ENCODE assay signal across 17 cellular contexts in the genomic region with DNA sequence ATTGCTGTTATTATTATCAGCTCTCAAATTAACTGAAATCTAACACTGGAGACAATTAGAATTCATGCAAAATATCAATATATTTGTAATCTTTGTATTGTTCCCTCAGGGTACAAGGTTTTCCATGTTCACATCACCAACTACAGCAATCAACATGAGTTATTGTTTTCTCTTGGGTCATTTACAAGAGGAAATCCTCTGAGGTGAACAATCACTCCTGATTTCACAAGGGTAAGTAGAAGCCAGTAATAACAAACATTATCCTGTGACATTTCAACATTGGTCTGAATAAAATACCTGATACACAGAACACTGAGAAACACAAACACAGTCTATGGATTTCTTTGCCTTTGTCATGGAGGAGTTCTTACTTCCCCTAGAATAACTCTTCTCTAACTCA.
A peak's percentile ranks its signal among the peaks of the same experiment; 100 is the strongest.
DNase-seq lines count a peak whose midpoint lies in the region; ATAC-seq and TF ChIP-seq lines count a peak whose summit lies in the region.
"Had no signal": no experiment of that assay in that cellular context is flagged by ENCODE, and none has a peak within 500 bp of the region (broad histone marks: within the 10 kb centered on the region; RNA-seq: fewer than 3 reads in every experiment).

No MANE protein-coding gene starts in this region.

- intact Hi-C loops in right cardiac atrium (cut with DNase I): no loop called here
- intact Hi-C loops in Right ventricle myocardium superior (cut with DNase I): no loop called here
- intact Hi-C loops in mammary epithelial cell (cut with micrococcal nuclease): no loop called here
- intact Hi-C loops in aorta (cut with DNase I): no loop called here

- H3K9me3 ChIP-seq in right cardiac atrium (ENCODE audit: control insufficient read depth, low read length) (no peaks in the 10 kb centered on the region), mammary epithelial cell (replicated peaks; ENCODE audit: insufficient read depth, low read length) (no peaks in the 10 kb centered on the region), gastroesophageal sphincter (no peaks in the 10 kb centered on the region), aorta (ENCODE audit: control insufficient read depth, low read length) (no peaks in the 10 kb centered on the region)
- H3K9me3 ChIP-seq: lower lobe of right lung had no signal

- H3K9ac ChIP-seq in mammary epithelial cell (ENCODE audit: insufficient read depth, low read length): no peak overlapping the region

- H3K27me3 ChIP-seq in right cardiac atrium (ENCODE audit: control insufficient read depth, insufficient read depth) (no peaks in the 10 kb centered on the region), mammary epithelial cell (ENCODE audit: insufficient read depth, low read length) (peaks cover 1% of the 10 kb centered on the region), gastroesophageal sphincter (no peaks in the 10 kb centered on the region), aorta (ENCODE audit: control insufficient read depth in 1 of 2, insufficient read depth in 2 of 2, low read length in 1 of 2) (no peaks in the 10 kb centered on the region)

- DNase-seq in right cardiac atrium (no peak), Right ventricle myocardium superior (no peak), mammary epithelial cell (peak; percentile 72), aorta (no peak), AML-193 (lab: John Stamatoyannopoulos, UW) (no peak)
- DNase-seq: activated CD8-positive, alpha-beta memory T cell treated with anti-CD3 and anti-CD28 coated beads, Interleukin-2, amount 50 U/mL, for 4 hours; activated naive CD4-positive, alpha-beta T cell; Calu3; lower lobe of right lung; NCI-H1092 treated with DMSO at 0.1 percent for 48 hours; retina had no signal

- TF ChIP-seq CTCF in mammary epithelial cell (conservative IDR thresholded peaks at IDR 0.05 in 1 of 2, IDR thresholded peaks at IDR 0.05 in 1 of 2; ENCODE audit: extremely low read depth in 1 of 2, insufficient read depth in 1 of 2, low read depth in 1 of 2, low read length in 2 of 2) (no peak), gastroesophageal sphincter (IDR thresholded peaks at IDR 0.05) (no peak)

- CTCF ChIA-PET in mammary epithelial cell (lab: Charles Lee; ENCODE audit: low non-redundant PET): no interaction called here

- H3K4me2 ChIP-seq in mammary epithelial cell (ENCODE audit: insufficient read depth, low read depth, low read length): no peak overlapping the region

- no peak for TF ChIP-seq EP300 in gastroesophageal sphincter (IDR thresholded peaks at IDR 0.05)

- no peaks in the 10 kb centered on the region for H3K36me3 ChIP-seq in mammary epithelial cell (ENCODE audit: insufficient read depth, low read length)
- no peaks in the 10 kb centered on the region for H3K36me3 ChIP-seq in gastroesophageal sphincter
- H3K36me3 ChIP-seq in aorta (ENCODE audit: control insufficient read depth in 1 of 2, insufficient read depth in 2 of 2, low read length in 1 of 2): no peaks in the 10 kb centered on the region
- H3K36me3 ChIP-seq: lower lobe of right lung had no signal

- BruUV-seq in mammary epithelial cell (replicated peaks; lab: Mats Ljungman, UMichigan): no TSS peak

- H4K20me1 ChIP-seq in mammary epithelial cell (ENCODE audit: insufficient read depth, low read length): no peaks in the 10 kb centered on the region

- H3K4me1 ChIP-seq in right cardiac atrium (ENCODE audit: control insufficient read depth, insufficient read depth, low read length): no peaks in the 10 kb centered on the region
- no peaks in the 10 kb centered on the region for H3K4me1 ChIP-seq in mammary epithelial cell (ENCODE audit: insufficient read depth, low read length)
- H3K4me1 ChIP-seq in gastroesophageal sphincter: peaks cover 0 to 35% (median 0%) of the 10 kb centered on the region in 3 donors
- peaks cover 0 to 2% of the 10 kb centered on the region in 2 donors for H3K4me1 ChIP-seq in aorta (ENCODE audit: control insufficient read depth in 1 of 2, insufficient read depth in 2 of 2, low read length in 2 of 2)
- H3K4me1 ChIP-seq: lower lobe of right lung had no signal

- H3K79me2 ChIP-seq in mammary epithelial cell (ENCODE audit: insufficient read depth, low read length): no peaks in the 10 kb centered on the region

- in situ Hi-C loops in mammary epithelial cell (cut with MboI; ENCODE audit: low sequenced_read_pairs in 2 of 2): no loop called here

- dilution Hi-C loops in mammary epithelial cell (cut with HindIII; ENCODE audit: low sequenced_read_pairs): no loop called here

- H3K27ac ChIP-seq in right cardiac atrium (ENCODE audit: low read length) (no peak overlapping the region), mammary epithelial cell (ENCODE audit: insufficient read depth, low read depth, low read length) (no peak overlapping the region), gastroesophageal sphincter (no peak overlapping the region), aorta (ENCODE audit: low read depth in 1 of 2, low read length in 2 of 2) (no peak overlapping the region)
- H3K27ac ChIP-seq: lower lobe of right lung had no signal

- no peak for TF ChIP-seq POLR2A in gastroesophageal sphincter (IDR thresholded peaks at IDR 0.05)

- H3K4me3 ChIP-seq in right cardiac atrium (ENCODE audit: low read length) (no peak overlapping the region), mammary epithelial cell (replicated peaks in 1 of 3; ENCODE audit: insufficient read depth in 1 of 3, low read depth in 2 of 3, low read length in 3 of 3) (no peak overlapping the region), gastroesophageal sphincter (no peak overlapping the region), aorta (ENCODE audit: low read length in 2 of 2) (no peak overlapping the region)
- H3K4me3 ChIP-seq: lower lobe of right lung had no signal

- no peak overlapping the region for H2AFZ ChIP-seq in mammary epithelial cell (ENCODE audit: low read depth, low read length)

- ATAC-seq in right cardiac atrium (peak; percentile 45 to 82), Right ventricle myocardium superior (ENCODE audit: poor library complexity) (no peak), gastroesophageal sphincter (peak; percentile 66), aorta (ENCODE audit: low FRiP score) (peak; percentile 49), HG02970 (IDR thresholded peaks at IDR 0.05; ENCODE audit: low FRiP score, unreplicated experiment) (no peak), HG03469 (IDR thresholded peaks at IDR 0.05; ENCODE audit: unreplicated experiment) (no peak)
- ATAC-seq: activated CD4-positive, CD25-positive, alpha-beta regulatory T cell treated with anti-CD3 and anti-CD28 coated beads, Interleukin-2, amount 50 U/mL, for 24 hours; natural killer cell treated with Interleukin-12 subunit alpha and Interleukin-12 subunit beta and Interleukin-15 and Interleukin-18, amount 100 ng/mL, for 72 hours; stimulated activated effector memory CD8-positive, alpha-beta T cell treated with anti-CD3 and anti-CD28 coated beads, Interleukin-12 subunit alpha, Interleukin-12 subunit beta, amount 100 ng/mL, for 72 hours had no signal

Comparison
In these comparisons a context has a peak if more than half of its experiments do, and no peak if none do; other contexts are left out.
1. ATAC-seq: peak in right cardiac atrium (2 of 2), gastroesophageal sphincter (single experiment) and aorta (single experiment); none in Right ventricle myocardium superior (single experiment), HG02970 (single experiment) and HG03469 (single experiment).